In genomic region chr10:86583983-86584382, GRCh38 we compare ENCODE assay signal across 11 cellular contexts.
DNase-seq lines count a peak whose midpoint lies in the region; ATAC-seq and TF ChIP-seq lines count a peak whose summit lies in the region.
"Had no signal": no experiment of that assay in that cellular context is flagged by ENCODE, and none has a peak within 500 bp of the region (broad histone marks: within the 10 kb centered on the region; RNA-seq: fewer than 3 reads in every experiment).

No MANE protein-coding gene starts in this region.

- H3K4me1 ChIP-seq in DOHH2 (ENCODE audit: control insufficient read depth, low read length): peaks cover 28% of the 10 kb centered on the region

- TF ChIP-seq CTCF in DOHH2 (IDR thresholded peaks at IDR 0.05; ENCODE audit: low read depth, low read length, poor library complexity, severe bottlenecking) (peak; percentile 39), dorsolateral prefrontal cortex (IDR thresholded peaks at IDR 0.05 in 54 of 56, conservative IDR thresholded peaks at IDR 0.05 in 2 of 56; ENCODE audit: low read depth in 1 of 56, partially characterized antibody in 56 of 56) (no peak)

- intact Hi-C loops in dorsolateral prefrontal cortex (cut with DNase I): loop anchor here in 1 of 2 donors (10.0 kb wide), 1 partner anchor 59 kb away; the partner anchor contains the start of gene WAPL

- H3K4me3 ChIP-seq in DOHH2 (ENCODE audit: low read length): no peak overlapping the region
- H3K4me3 ChIP-seq in dorsolateral prefrontal cortex: no peak overlapping the region
- H3K4me3 ChIP-seq: esophagus muscularis mucosa had no signal

- no peaks in the 10 kb centered on the region for H3K79me2 ChIP-seq in DOHH2 (ENCODE audit: control insufficient read depth, low read length)

- H3F3A ChIP-seq in DOHH2 (ENCODE audit: control insufficient read depth, insufficient read depth): no peaks in the 10 kb centered on the region

- no peaks in the 10 kb centered on the region for H3K9me3 ChIP-seq in DOHH2 (ENCODE audit: control insufficient read depth, insufficient read depth, low read length)
- H3K9me3 ChIP-seq: esophagus muscularis mucosa had no signal

- TF ChIP-seq POLR2A in erythroblast (IDR thresholded peaks at IDR 0.05; ENCODE audit: low read length): no peak

- no peaks in the 10 kb centered on the region for H3K27me3 ChIP-seq in DOHH2 (ENCODE audit: control insufficient read depth, low read length)
- no peaks in the 10 kb centered on the region for H3K27me3 ChIP-seq in dorsolateral prefrontal cortex
- H3K27me3 ChIP-seq: esophagus muscularis mucosa had no signal

- H3K4me2 ChIP-seq in DOHH2 (ENCODE audit: low read length): no peak overlapping the region

- H3K9me2 ChIP-seq in DOHH2 (replicated peaks; ENCODE audit: control insufficient read depth, low read length): no peaks in the 10 kb centered on the region

- no peak overlapping the region for H3K27ac Mint-ChIP-seq in activated naive CD8-positive, alpha-beta T cell treated with anti-CD3 and anti-CD28 coated beads, Interleukin-2, amount 10 ng/mL, durations not matched to agents 7 days and 5 days

- no peak overlapping the region for H3K4me3 Mint-ChIP-seq in activated naive CD8-positive, alpha-beta T cell treated with anti-CD3 and anti-CD28 coated beads, Interleukin-2, amount 10 ng/mL, durations not matched to agents 7 days and 5 days

- no peak for DNase-seq in activated naive CD8-positive, alpha-beta T cell treated with anti-CD3 and anti-CD28 coated beads, Interleukin-2, amount 10 ng/mL, durations not matched to agents 7 days and 5 days
- DNase-seq in NOMO-1 treated with dmso at 0.1 percent for 144 hours (lab: John Stamatoyannopoulos, UW; ENCODE audit: unreplicated experiment): no peak
- no peak for DNase-seq in dorsolateral prefrontal cortex
- no peak for DNase-seq in erythroblast (lab: John Stamatoyannopoulos, UW)
- no peak for DNase-seq in T1000 (lab: John Stamatoyannopoulos, UW)
- DNase-seq: activated gamma-delta T cell treated with Interleukin-2 at 50 U/mL for 16 hours, SHP77 had no signal

- no peaks in the 10 kb centered on the region for H3K36me3 Mint-ChIP-seq in activated naive CD8-positive, alpha-beta T cell treated with anti-CD3 and anti-CD28 coated beads, Interleukin-2, amount 10 ng/mL, durations not matched to agents 7 days and 5 days

- H3K27me3 Mint-ChIP-seq in activated naive CD8-positive, alpha-beta T cell treated with anti-CD3 and anti-CD28 coated beads, Interleukin-2, amount 10 ng/mL, durations not matched to agents 7 days and 5 days: no peaks in the 10 kb centered on the region

- no peaks in the 10 kb centered on the region for H3K9me3 Mint-ChIP-seq in activated naive CD8-positive, alpha-beta T cell treated with anti-CD3 and anti-CD28 coated beads, Interleukin-2, amount 10 ng/mL, durations not matched to agents 7 days and 5 days

- ATAC-seq in GM19023 (IDR thresholded peaks at IDR 0.05; ENCODE audit: unreplicated experiment): peak; percentile 47
- ATAC-seq in HG03432 (IDR thresholded peaks at IDR 0.05; ENCODE audit: unreplicated experiment): peak; percentile 83
- peak; percentile 54 for ATAC-seq in activated naive CD8-positive, alpha-beta T cell treated with anti-CD3 and anti-CD28 coated beads, Interleukin-2, amount 10 ng/mL, durations not matched to agents 7 days and 5 days (ENCODE audit: low read depth)

- H3K27ac ChIP-seq in DOHH2 (ENCODE audit: low read depth, low read length) (no peak overlapping the region), dorsolateral prefrontal cortex (peak overlapping the region in 1 of 59 donors; percentile 85)
- H3K27ac ChIP-seq: esophagus muscularis mucosa had no signal

- no peaks in the 10 kb centered on the region for H3K36me3 ChIP-seq in DOHH2 (ENCODE audit: control insufficient read depth, low read length)
- H3K36me3 ChIP-seq: esophagus muscularis mucosa had no signal

- POLR2A ChIA-PET in activated naive CD8-positive, alpha-beta T cell treated with anti-CD3 and anti-CD28 coated beads, Interleukin-2, amount 10 ng/mL, durations not matched to agents 7 days and 5 days (lab: Charles Lee): interaction anchor here (2.6 kb wide), 1 partner anchor 184 kb away, joined by 26 read pairs; no protein-coding TSS in a partner anchor

- peaks cover 2% of the 10 kb centered on the region for H3K4me1 Mint-ChIP-seq in activated naive CD8-positive, alpha-beta T cell treated with anti-CD3 and anti-CD28 coated beads, Interleukin-2, amount 10 ng/mL, durations not matched to agents 7 days and 5 days

- no peaks in the 10 kb centered on the region for H4K20me1 ChIP-seq in DOHH2 (ENCODE audit: control insufficient read depth, insufficient read depth, low read depth, low read length)
